11 cellular contexts compared by ENCODE assay signal in the genomic region with DNA sequence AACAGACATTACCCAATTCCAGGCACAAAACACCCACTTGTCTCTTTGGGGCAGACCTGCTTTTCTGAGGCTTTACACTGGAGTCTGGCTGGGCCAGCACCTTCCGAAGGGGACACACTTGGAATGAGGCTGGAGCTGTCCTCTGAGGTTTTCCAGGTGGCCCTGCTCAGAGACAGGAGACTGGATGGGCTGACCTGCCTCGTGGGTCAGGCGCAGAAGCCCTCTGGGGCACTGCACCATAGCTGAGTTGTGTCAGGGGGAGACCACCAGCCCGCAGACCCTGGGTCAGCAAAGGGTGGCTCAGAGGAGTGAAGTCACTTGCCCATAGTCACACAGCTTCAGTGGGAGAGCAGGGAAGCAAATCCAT. TPM values are rescaled to one million over a fixed set of nuclear protein-coding genes. Genes with fewer than 3 reads are reported as not detected.
DNase-seq lines count a peak whose midpoint lies in the region; ATAC-seq and TF ChIP-seq lines count a peak whose summit lies in the region.
"Had no signal": no experiment of that assay in that cellular context is flagged by ENCODE, and none has a peak within 500 bp of the region (broad histone marks: within the 10 kb centered on the region; RNA-seq: fewer than 3 reads in every experiment).

No MANE protein-coding gene starts in this region.

- H3K27me3 Mint-ChIP-seq in MCF 10A (ENCODE audit: insufficient read depth, unreplicated experiment), result no peaks in the 10 kb centered on the region
- peaks cover 67% of the 10 kb centered on the region for H3K27me3 Mint-ChIP-seq in nephron progenitor cell (ENCODE audit: low read depth, poor library complexity)

- no peaks in the 10 kb centered on the region for H3K27me3 ChIP-seq in HAP-1 (ENCODE audit: low read depth)

- no peak for ATAC-seq in HG02870 (IDR thresholded peaks at IDR 0.05; ENCODE audit: unreplicated experiment)
- ATAC-seq in Right ventricle myocardium inferior, result no peak

- H3K36me3 Mint-ChIP-seq in MCF 10A (ENCODE audit: insufficient read depth, unreplicated experiment) (peaks cover 11% of the 10 kb centered on the region), nephron progenitor cell (ENCODE audit: low read depth) (no peaks in the 10 kb centered on the region)

- no peaks in the 10 kb centered on the region for H3K36me3 ChIP-seq in HAP-1 (replicated peaks)
- H3K36me3 ChIP-seq: suprapubic skin had no signal

- no peaks in the 10 kb centered on the region for H3K9me3 Mint-ChIP-seq in MCF 10A (ENCODE audit: unreplicated experiment)
- no peaks in the 10 kb centered on the region for H3K9me3 Mint-ChIP-seq in nephron progenitor cell
- H3K9me3 Mint-ChIP-seq: effector memory CD8-positive, alpha-beta T cell had no signal

- no peak overlapping the region for H3K27ac Mint-ChIP-seq in MCF 10A (ENCODE audit: low read depth, unreplicated experiment)
- H3K27ac Mint-ChIP-seq in nephron progenitor cell, result no peak overlapping the region

- H3K9me3 ChIP-seq in HAP-1, result no peaks in the 10 kb centered on the region
- H3K9me3 ChIP-seq: suprapubic skin had no signal

- H3K4me1 Mint-ChIP-seq in MCF 10A (ENCODE audit: insufficient read depth, unreplicated experiment) (peaks cover 8% of the 10 kb centered on the region), nephron progenitor cell (peaks cover 27% of the 10 kb centered on the region)

- in situ Hi-C loops in HAP-1 (cut with MboI; ENCODE audit: low sequenced_read_pairs), result no loop called here

- no peak for TF ChIP-seq CTCF in MCF 10A (IDR thresholded peaks at IDR 0.05; ENCODE audit: unreplicated experiment)
- no peak for TF ChIP-seq CTCF in nephron progenitor cell (IDR thresholded peaks at IDR 0.05)

- H3K4me3 ChIP-seq in HAP-1, result peak overlapping the region; percentile 51
- H3K4me3 ChIP-seq: lung had no signal

- H3K4me1 ChIP-seq in HAP-1, result peaks cover 12% of the 10 kb centered on the region

- intact Hi-C loops in MCF 10A (cut with micrococcal nuclease) (no loop called here), Right ventricle myocardium inferior (cut with DNase I) (no loop called here)

- no TSS peak for BruUV-seq in MCF 10A (replicated peaks; lab: Mats Ljungman, UMichigan)

- CTCF ChIA-PET in MCF 10A (lab: Yijun Ruan, JAX), result interaction anchor here (0.5 to 1.6 kb wide), 2 partner anchors 34 to 1132 kb away, joined by 3 to 4 read pairs; no protein-coding TSS in a partner anchor

- peak overlapping the region; percentile 85 for H3K4me3 Mint-ChIP-seq in MCF 10A (ENCODE audit: unreplicated experiment)
- H3K4me3 Mint-ChIP-seq in nephron progenitor cell, result peak overlapping the region; percentile 58

- POLR2A ChIA-PET in MCF 10A (lab: Yijun Ruan, JAX), result interaction anchor here (1.1 kb wide), 1 partner anchor 31 kb away, joined by 3 read pairs; no protein-coding TSS in a partner anchor

- peak; percentile 42 for DNase-seq in DMS53 (lab: John Stamatoyannopoulos, UW)
- DNase-seq in DMS53 treated with DMSO at 0.1 percent for 48 hours (lab: John Stamatoyannopoulos, UW; ENCODE audit: unreplicated experiment), result no peak
- DNase-seq in HAP-1 (ENCODE audit: low spot score in 2 of 2), result no peak
- no peak for DNase-seq in MCF 10A (ENCODE audit: unreplicated experiment)
- no peak for DNase-seq in nephron progenitor cell
- no peak for DNase-seq in Right ventricle myocardium inferior (ENCODE audit: missing footprints)
- DNase-seq in activated gamma-delta T cell treated with Interleukin-2 at 50 U/mL for 16 hours, result no peak

RNA-seq across cellular contexts. Expression of a gene that starts 1.8 kb away (rescaled TPM):
- 14.0 and 14.6 TPM in 2 replicates for total RNA-seq in MCF 10A (2022)
- total RNA-seq in Right ventricle myocardium inferior, result not detected

RNA-seq across cellular contexts. Expression of a gene that starts 12.9 kb away (rescaled TPM):
- total RNA-seq in MCF 10A (2022) (0.19 and 1.9 TPM in 2 replicates), Right ventricle myocardium inferior (6.0 TPM)

RNA-seq across cellular contexts. Expression of a gene that starts 56.4 kb away (rescaled TPM):
- total RNA-seq in MCF 10A (2022), result 245 and 247 TPM in 2 replicates
- 110 TPM for total RNA-seq in Right ventricle myocardium inferior

Comparison
In these comparisons a context has a peak if more than half of its experiments do, and no peak if none do; other contexts are left out.
1. RNA of a gene that starts 1.8 kb away (total RNA-seq): 14.0 to 14.6 TPM in MCF 10A; not detected in Right ventricle myocardium inferior (single experiment); every median in the first group is over 10 times any median in the second.